10 cellular contexts compared by ENCODE assay signal in the genomic region with DNA sequence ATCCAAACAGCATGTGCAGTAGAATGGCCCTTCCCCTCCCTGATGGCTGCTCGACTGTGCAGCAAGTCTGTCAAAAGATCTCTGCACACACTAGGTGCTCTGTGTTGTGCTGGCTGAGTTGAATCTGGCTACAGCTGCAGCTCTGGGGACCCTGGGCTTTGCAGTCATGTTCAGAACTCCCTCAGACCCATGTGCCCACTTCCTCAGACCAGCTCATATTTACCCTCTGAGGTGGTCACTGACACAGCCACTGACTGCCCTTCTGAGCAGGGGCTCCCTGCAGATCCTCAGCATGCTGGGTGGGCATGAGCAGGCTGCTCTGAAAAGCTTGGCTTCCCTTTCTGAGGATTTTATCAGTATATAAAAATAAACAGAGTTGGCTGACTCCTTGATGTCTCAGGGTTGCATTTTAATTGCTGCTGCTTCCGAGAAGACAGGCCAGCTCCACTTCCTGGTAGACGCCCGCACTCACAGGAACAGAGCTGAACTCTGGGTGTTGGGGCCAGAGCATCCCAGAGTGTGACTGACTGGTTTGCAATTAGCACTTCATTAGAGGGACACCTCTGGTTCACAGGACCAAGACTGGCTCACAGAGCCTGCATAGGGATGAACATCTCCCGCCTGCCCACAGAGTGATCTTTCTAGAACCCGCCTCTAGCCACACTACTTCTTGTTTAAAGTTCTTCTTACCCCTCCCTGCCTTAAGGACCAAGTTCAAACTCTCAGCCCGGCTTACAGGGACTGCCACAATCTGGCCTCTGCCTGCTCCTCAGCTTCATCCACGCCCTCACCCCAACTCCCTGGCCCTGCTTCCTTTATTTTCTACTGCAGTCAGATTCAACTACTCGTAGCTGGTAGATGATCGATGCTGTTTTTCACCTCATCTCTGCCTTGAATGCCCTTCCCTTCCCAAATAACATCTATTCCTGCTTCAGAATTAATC.
DNase-seq lines count a peak whose midpoint lies in the region; ATAC-seq, FAIRE-seq and TF ChIP-seq lines count a peak whose summit lies in the region.
"Had no signal": no experiment of that assay in that cellular context is flagged by ENCODE, and none has a peak within 500 bp of the region (broad histone marks: within the 10 kb centered on the region; RNA-seq: fewer than 3 reads in every experiment).

No MANE protein-coding gene starts in this region.

- no peaks in the 10 kb centered on the region for H3K36me3 Mint-ChIP-seq in activated naive CD4-positive, alpha-beta T cell treated with anti-CD3 and anti-CD28 coated beads, Interleukin-2, amount 50 U/mL, for 24 hours
- no peaks in the 10 kb centered on the region for H3K36me3 Mint-ChIP-seq in activated T-helper 2 cell treated with anti-CD3 and anti-CD28 coated beads, Interferon-gamma antibody, Interleukin-2, Interleukin-4, amounts not matched to agents 10 μg/mL and 5 μg/mL and 100 μg/mL, durations not matched to agents 14 hours and 24 hours and 36 hours (ENCODE audit: low read depth)

- H3K4me3 Mint-ChIP-seq in activated naive CD4-positive, alpha-beta T cell treated with anti-CD3 and anti-CD28 coated beads, Interleukin-2, amount 50 U/mL, for 24 hours = no peak overlapping the region
- H3K4me3 Mint-ChIP-seq in activated T-helper 2 cell treated with anti-CD3 and anti-CD28 coated beads, Interferon-gamma antibody, Interleukin-2, Interleukin-4, amounts not matched to agents 10 μg/mL and 5 μg/mL and 100 μg/mL, durations not matched to agents 14 hours and 24 hours and 36 hours (ENCODE audit: low read depth) = no peak overlapping the region

- H3K4me3 ChIP-seq in suprapubic skin = no peak overlapping the region

- peak overlapping the region; percentile 66 for H3K27ac ChIP-seq in suprapubic skin

- no peaks in the 10 kb centered on the region for H3K27me3 Mint-ChIP-seq in activated naive CD4-positive, alpha-beta T cell treated with anti-CD3 and anti-CD28 coated beads, Interleukin-2, amount 50 U/mL, for 24 hours
- H3K27me3 Mint-ChIP-seq in activated T-helper 2 cell treated with anti-CD3 and anti-CD28 coated beads, Interferon-gamma antibody, Interleukin-2, Interleukin-4, amounts not matched to agents 10 μg/mL and 5 μg/mL and 100 μg/mL, durations not matched to agents 14 hours and 24 hours and 36 hours (ENCODE audit: low read depth) = peaks cover 3% of the 10 kb centered on the region

- H3K4me1 ChIP-seq in suprapubic skin = peaks cover 24% of the 10 kb centered on the region

- no peaks in the 10 kb centered on the region for H3K9me3 Mint-ChIP-seq in activated naive CD4-positive, alpha-beta T cell treated with anti-CD3 and anti-CD28 coated beads, Interleukin-2, amount 50 U/mL, for 24 hours
- H3K9me3 Mint-ChIP-seq in activated T-helper 2 cell treated with anti-CD3 and anti-CD28 coated beads, Interferon-gamma antibody, Interleukin-2, Interleukin-4, amounts not matched to agents 10 μg/mL and 5 μg/mL and 100 μg/mL, durations not matched to agents 14 hours and 24 hours and 36 hours = peaks cover 6% of the 10 kb centered on the region

- no peak for TF ChIP-seq EP300 in suprapubic skin (IDR thresholded peaks at IDR 0.05)

- WGBS in suprapubic skin = 60% methylated on average over 10 of the region's 10 CpGs

- H3K27me3 ChIP-seq in suprapubic skin = no peaks in the 10 kb centered on the region

- FAIRE-seq in GM12891 (lab: Jason Lieb, UNC) = no peak

- DNase-seq in activated naive CD4-positive, alpha-beta T cell treated with anti-CD3 and anti-CD28 coated beads, Interleukin-2, amount 50 U/mL, for 16 hours = no peak
- DNase-seq in activated T-helper 2 cell treated with anti-CD3 and anti-CD28 coated beads, Interferon-gamma antibody, Interleukin-2, Interleukin-4, amounts not matched to agents 10 μg/mL and 5 μg/mL and 100 μg/mL, durations not matched to agents 14 hours and 24 hours and 36 hours (ENCODE audit: low spot score) = no peak
- peak; percentile 26 for DNase-seq in left lobe of liver (ENCODE audit: low spot score)
- DNase-seq in suprapubic skin (ENCODE audit: low spot score in 2 of 2) = peak in 1 of 2 donors; percentile 35
- DNase-seq in G401 (ENCODE audit: low spot score) = no peak
- no peak for DNase-seq in 8988T
- no peak for DNase-seq in GM12891 (ENCODE audit: insufficient read length, low spot score)
- DNase-seq: AML-193, NCI-H1436 had no signal

- no peak for TF ChIP-seq POLR2A in suprapubic skin (IDR thresholded peaks at IDR 0.05)
- no peak for TF ChIP-seq POLR2A in GM12891 (IDR thresholded peaks at IDR 0.05; ENCODE audit: low read depth, low read length)

- H3K4me1 Mint-ChIP-seq in activated naive CD4-positive, alpha-beta T cell treated with anti-CD3 and anti-CD28 coated beads, Interleukin-2, amount 50 U/mL, for 24 hours = peaks cover 8% of the 10 kb centered on the region
- H3K4me1 Mint-ChIP-seq in activated T-helper 2 cell treated with anti-CD3 and anti-CD28 coated beads, Interferon-gamma antibody, Interleukin-2, Interleukin-4, amounts not matched to agents 10 μg/mL and 5 μg/mL and 100 μg/mL, durations not matched to agents 14 hours and 24 hours and 36 hours (ENCODE audit: low read depth) = peaks cover 10% of the 10 kb centered on the region

- in situ Hi-C loops in G401 (cut with HindIII; ENCODE audit: low sequenced_read_pairs) = no loop called here

- ATAC-seq in left lobe of liver = no peak

- intact Hi-C loops in activated T-helper 2 cell treated with anti-CD3 and anti-CD28 coated beads, Interferon-gamma antibody, Interleukin-2, Interleukin-4, amounts not matched to agents 10 μg/mL and 5 μg/mL and 100 μg/mL, durations not matched to agents 14 hours and 24 hours and 36 hours (cut with micrococcal nuclease) = loop anchor here (2.0 kb wide), 1 partner anchor 37 kb away; no protein-coding TSS in a partner anchor

- no peaks in the 10 kb centered on the region for H3K9me3 ChIP-seq in suprapubic skin

- H3K36me3 ChIP-seq in suprapubic skin = no peaks in the 10 kb centered on the region

- TF ChIP-seq CTCF in suprapubic skin (IDR thresholded peaks at IDR 0.05) = no peak

- peak overlapping the region; percentile 44 for H3K27ac Mint-ChIP-seq in activated naive CD4-positive, alpha-beta T cell treated with anti-CD3 and anti-CD28 coated beads, Interleukin-2, amount 50 U/mL, for 24 hours
- H3K27ac Mint-ChIP-seq in activated T-helper 2 cell treated with anti-CD3 and anti-CD28 coated beads, Interferon-gamma antibody, Interleukin-2, Interleukin-4, amounts not matched to agents 10 μg/mL and 5 μg/mL and 100 μg/mL, durations not matched to agents 14 hours and 24 hours and 36 hours = peak overlapping the region; percentile 66

TF ChIP-seq in GM12891, 5 proteins besides CTCF, POLR2A, EP300 and RAD21:
- no peak for TF ChIP-seq SPI1 (IDR thresholded peaks at IDR 0.05; ENCODE audit: low read depth, low read length)
- TF ChIP-seq POU2F2 (IDR thresholded peaks at IDR 0.05; ENCODE audit: low read depth, low read length) = no peak
- no peak for TF ChIP-seq PAX5 (IDR thresholded peaks at IDR 0.05; ENCODE audit: insufficient read depth, low read length, severe bottlenecking)
- TF ChIP-seq POLR2AphosphoS5 (IDR thresholded peaks at IDR 0.05; ENCODE audit: low read depth, low read length) = no peak
- TF ChIP-seq TAF1 (IDR thresholded peaks at IDR 0.05; ENCODE audit: low read depth, low read length) = no peak
